In the genomic region with DNA sequence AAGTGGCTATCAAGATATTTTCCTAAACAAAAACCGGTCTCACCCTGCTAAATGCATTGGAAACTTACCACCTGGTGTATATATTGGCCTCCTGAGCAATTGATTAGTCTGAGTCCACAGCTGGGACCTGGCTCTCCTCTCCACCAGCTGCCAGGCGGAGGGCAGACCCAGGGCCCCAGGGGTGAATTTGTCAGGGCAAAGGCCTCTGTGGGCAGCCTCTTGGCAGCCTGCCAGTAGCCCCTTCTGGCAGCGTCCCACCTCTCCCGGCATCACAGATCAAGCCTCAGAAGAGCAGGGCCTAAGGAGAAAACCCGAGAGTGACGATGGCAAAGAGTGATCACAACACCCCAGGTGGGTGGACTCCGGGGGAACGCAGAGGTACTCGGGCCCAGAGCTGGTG, we compare ENCODE assay signal across 2 cellular contexts.
A peak's percentile ranks its signal among the peaks of the same experiment; 100 is the strongest.
TF ChIP-seq lines count a peak whose summit lies in the region.

No MANE protein-coding gene starts in this region.

TF ChIP-seq in HepG2, 621 proteins besides CTCF, POLR2A, EP300 and RAD21:
- TF ChIP-seq, protein P1, sequence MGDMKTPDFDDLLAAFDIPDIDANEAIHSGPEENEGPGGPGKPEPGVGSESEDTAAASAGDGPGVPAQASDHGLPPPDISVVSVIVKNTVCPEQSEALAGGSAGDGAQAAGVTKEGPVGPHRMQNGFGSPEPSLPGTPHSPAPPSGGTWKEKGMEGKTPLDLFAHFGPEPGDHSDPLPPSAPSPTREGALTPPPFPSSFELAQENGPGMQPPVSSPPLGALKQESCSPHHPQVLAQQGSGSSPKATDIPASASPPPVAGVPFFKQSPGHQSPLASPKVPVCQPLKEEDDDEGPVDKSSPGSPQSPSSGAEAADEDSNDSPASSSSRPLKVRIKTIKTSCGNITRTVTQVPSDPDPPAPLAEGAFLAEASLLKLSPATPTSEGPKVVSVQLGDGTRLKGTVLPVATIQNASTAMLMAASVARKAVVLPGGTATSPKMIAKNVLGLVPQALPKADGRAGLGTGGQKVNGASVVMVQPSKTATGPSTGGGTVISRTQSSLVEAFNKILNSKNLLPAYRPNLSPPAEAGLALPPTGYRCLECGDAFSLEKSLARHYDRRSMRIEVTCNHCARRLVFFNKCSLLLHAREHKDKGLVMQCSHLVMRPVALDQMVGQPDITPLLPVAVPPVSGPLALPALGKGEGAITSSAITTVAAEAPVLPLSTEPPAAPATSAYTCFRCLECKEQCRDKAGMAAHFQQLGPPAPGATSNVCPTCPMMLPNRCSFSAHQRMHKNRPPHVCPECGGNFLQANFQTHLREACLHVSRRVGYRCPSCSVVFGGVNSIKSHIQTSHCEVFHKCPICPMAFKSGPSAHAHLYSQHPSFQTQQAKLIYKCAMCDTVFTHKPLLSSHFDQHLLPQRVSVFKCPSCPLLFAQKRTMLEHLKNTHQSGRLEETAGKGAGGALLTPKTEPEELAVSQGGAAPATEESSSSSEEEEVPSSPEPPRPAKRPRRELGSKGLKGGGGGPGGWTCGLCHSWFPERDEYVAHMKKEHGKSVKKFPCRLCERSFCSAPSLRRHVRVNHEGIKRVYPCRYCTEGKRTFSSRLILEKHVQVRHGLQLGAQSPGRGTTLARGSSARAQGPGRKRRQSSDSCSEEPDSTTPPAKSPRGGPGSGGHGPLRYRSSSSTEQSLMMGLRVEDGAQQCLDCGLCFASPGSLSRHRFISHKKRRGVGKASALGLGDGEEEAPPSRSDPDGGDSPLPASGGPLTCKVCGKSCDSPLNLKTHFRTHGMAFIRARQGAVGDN (CRISPR knock-in tag; IDR thresholded peaks at IDR 0.05): peak; percentile 40
- TF ChIP-seq, protein P2, sequence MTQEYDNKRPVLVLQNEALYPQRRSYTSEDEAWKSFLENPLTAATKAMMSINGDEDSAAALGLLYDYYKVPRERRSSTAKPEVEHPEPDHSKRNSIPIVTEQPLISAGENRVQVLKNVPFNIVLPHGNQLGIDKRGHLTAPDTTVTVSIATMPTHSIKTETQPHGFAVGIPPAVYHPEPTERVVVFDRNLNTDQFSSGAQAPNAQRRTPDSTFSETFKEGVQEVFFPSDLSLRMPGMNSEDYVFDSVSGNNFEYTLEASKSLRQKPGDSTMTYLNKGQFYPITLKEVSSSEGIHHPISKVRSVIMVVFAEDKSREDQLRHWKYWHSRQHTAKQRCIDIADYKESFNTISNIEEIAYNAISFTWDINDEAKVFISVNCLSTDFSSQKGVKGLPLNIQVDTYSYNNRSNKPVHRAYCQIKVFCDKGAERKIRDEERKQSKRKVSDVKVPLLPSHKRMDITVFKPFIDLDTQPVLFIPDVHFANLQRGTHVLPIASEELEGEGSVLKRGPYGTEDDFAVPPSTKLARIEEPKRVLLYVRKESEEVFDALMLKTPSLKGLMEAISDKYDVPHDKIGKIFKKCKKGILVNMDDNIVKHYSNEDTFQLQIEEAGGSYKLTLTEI (CRISPR knock-in tag; conservative IDR thresholded peaks at IDR 0.05): no peak
- TF ChIP-seq HNRNPL (IDR thresholded peaks at IDR 0.05; ENCODE audit: low read depth, low read length): peak; percentile 67; the same call in 1 of the 2 replicates
- TF ChIP-seq, protein P3, sequence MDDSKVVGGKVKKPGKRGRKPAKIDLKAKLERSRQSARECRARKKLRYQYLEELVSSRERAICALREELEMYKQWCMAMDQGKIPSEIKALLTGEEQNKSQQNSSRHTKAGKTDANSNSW (CRISPR knock-in tag; IDR thresholded peaks at IDR 0.05; ENCODE audit: borderline replicate concordance): no peak
- TF ChIP-seq LCORL (IDR thresholded peaks at IDR 0.05): 0 out of 2 replicates have a peak, but pooled peaks have one; percentile 28
- TF ChIP-seq LCORL (CRISPR knock-in tag; IDR thresholded peaks at IDR 0.05): no peak

TF ChIP-seq in WTC11, 78 proteins besides CTCF, POLR2A, EP300 and RAD21:
- no peak for TF ChIP-seq GTF2I (CRISPR knock-in tag; conservative IDR thresholded peaks at IDR 0.05)
- TF ChIP-seq ZNF671 (CRISPR knock-in tag; IDR thresholded peaks at IDR 0.05): no peak
- no peak for TF ChIP-seq GRHL2 (CRISPR knock-in tag; IDR thresholded peaks at IDR 0.05; ENCODE audit: insufficient replicate concordance, severe bottlenecking)
